ENCODE assay signal across 23 cellular contexts in the genomic region with DNA sequence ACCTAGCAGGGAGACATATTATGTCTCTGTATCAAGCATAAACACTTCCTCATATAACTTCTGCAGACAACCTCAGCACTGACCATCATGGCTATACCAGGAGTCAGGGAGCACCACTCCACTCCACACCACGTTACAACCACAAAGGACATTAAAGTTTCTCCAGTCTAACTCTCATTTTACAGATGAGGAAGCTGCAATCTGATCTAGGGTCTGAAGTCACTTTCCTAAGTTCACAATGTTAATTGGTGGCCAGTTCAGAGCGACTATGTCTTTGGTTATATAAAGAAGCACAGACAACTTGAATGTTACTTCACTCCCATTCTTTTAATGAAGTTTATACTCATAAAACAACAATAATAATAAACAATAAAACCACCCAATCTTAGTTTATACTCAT.
"Had no signal": no experiment of that assay in that cellular context is flagged by ENCODE, and none has a peak within 500 bp of the region (broad histone marks: within the 10 kb centered on the region; RNA-seq: fewer than 3 reads in every experiment).

No MANE protein-coding gene starts in this region.

- H3K27me3 Mint-ChIP-seq: memory B cell; naive thymus-derived CD4-positive, alpha-beta T cell; progenitor cell of endocrine pancreas had no signal

- H3K9me3 Mint-ChIP-seq: neural progenitor cell; stimulated activated effector memory CD8-positive, alpha-beta T cell treated with anti-CD3 and anti-CD28 coated beads, Interleukin-12 subunit alpha, Interleukin-12 subunit beta, amount 100 ng/mL, for 72 hours had no signal

- H3K27ac Mint-ChIP-seq: memory B cell; mesothelial cell of epicardium; naive thymus-derived CD4-positive, alpha-beta T cell; nephron; neural progenitor cell; progenitor cell of endocrine pancreas; stimulated activated effector memory CD8-positive, alpha-beta T cell treated with anti-CD3 and anti-CD28 coated beads, Interleukin-12 subunit alpha, Interleukin-12 subunit beta, amount 100 ng/mL, for 72 hours had no signal

- H3K4me1 ChIP-seq: gastrocnemius medialis, neural progenitor cell, parathyroid adenoma, right lobe of liver, stomach, thyroid gland had no signal

- H3K4me2 ChIP-seq: neural progenitor cell had no signal

- H3K36me3 ChIP-seq: gastrocnemius medialis, neural progenitor cell, right lobe of liver, stomach, thyroid gland had no signal

- ATAC-seq: gastrocnemius medialis; left lobe of liver; mucosa of descending colon; naive thymus-derived CD4-positive, alpha-beta T cell; right lobe of liver; stimulated activated effector memory CD8-positive, alpha-beta T cell treated with anti-CD3 and anti-CD28 coated beads, Interleukin-12 subunit alpha, Interleukin-12 subunit beta, amount 100 ng/mL, for 72 hours had no signal

- H3K4me1 Mint-ChIP-seq: memory B cell; mesothelial cell of epicardium; nephron; neural progenitor cell; stimulated activated effector memory CD8-positive, alpha-beta T cell treated with anti-CD3 and anti-CD28 coated beads, Interleukin-12 subunit alpha, Interleukin-12 subunit beta, amount 100 ng/mL, for 72 hours had no signal

- DNase-seq: dorsolateral prefrontal cortex; effector CD4-positive, alpha-beta T cell; gastrocnemius medialis; head of caudate nucleus; mucosa of descending colon; naive thymus-derived CD4-positive, alpha-beta T cell; right lobe of liver; small intestine; stimulated activated CD4-positive, alpha-beta T cell treated with anti-CD3 and anti-CD28 coated beads, Interleukin-15, amount 100 ng/mL, for 24 hours; stimulated activated CD4-positive, alpha-beta T cell treated with anti-CD3 and anti-CD28 coated beads, Interleukin-4, amount 100 ng/mL, for 24 hours; stimulated activated naive CD4-positive, alpha-beta T cell treated with Interleukin-2 at 50 U/mL for 16 hours; stomach; thyroid gland; trophoblast cell had no signal

- H3K4me3 ChIP-seq: dorsolateral prefrontal cortex, gastrocnemius medialis, lung, mucosa of descending colon, neural progenitor cell, right lobe of liver, stomach, thyroid gland had no signal

- H2AFZ ChIP-seq: neural progenitor cell, parathyroid adenoma had no signal

- H3K27me3 ChIP-seq: dorsolateral prefrontal cortex, gastrocnemius medialis, neural progenitor cell, right lobe of liver, stomach, thyroid gland had no signal

- H3K36me3 Mint-ChIP-seq: memory B cell; mesothelial cell of epicardium; naive thymus-derived CD4-positive, alpha-beta T cell; neural progenitor cell; stimulated activated effector memory CD8-positive, alpha-beta T cell treated with anti-CD3 and anti-CD28 coated beads, Interleukin-12 subunit alpha, Interleukin-12 subunit beta, amount 100 ng/mL, for 72 hours had no signal

- H3K27ac ChIP-seq: dorsolateral prefrontal cortex, gastrocnemius medialis, neural progenitor cell, parathyroid adenoma, right lobe of liver, stomach, thyroid gland had no signal

- H3K9me3 ChIP-seq: gastrocnemius medialis, mucosa of descending colon, right lobe of liver, stomach, thyroid gland had no signal

- H3K4me3 Mint-ChIP-seq: memory B cell; mesothelial cell of epicardium; naive thymus-derived CD4-positive, alpha-beta T cell; nephron; neural progenitor cell; stimulated activated effector memory CD8-positive, alpha-beta T cell treated with anti-CD3 and anti-CD28 coated beads, Interleukin-12 subunit alpha, Interleukin-12 subunit beta, amount 100 ng/mL, for 72 hours had no signal

- H3K9ac ChIP-seq: neural progenitor cell, parathyroid adenoma had no signal

- H3K79me2 ChIP-seq: parathyroid adenoma had no signal
